Comparison of ENCODE assay signal across 30 cellular contexts in genomic region chr6:38796850-38797249, GRCh38.
DNase-seq lines count a peak whose midpoint lies in the region; ATAC-seq lines count a peak whose summit lies in the region.
"Had no signal": no experiment of that assay in that cellular context is flagged by ENCODE, and none has a peak within 500 bp of the region (broad histone marks: within the 10 kb centered on the region; RNA-seq: fewer than 3 reads in every experiment).

No MANE protein-coding gene starts in this region.

- no peak overlapping the region for H3K27ac ChIP-seq in SJCRH30
- H3K27ac ChIP-seq: cardiac muscle cell, neutrophil, psoas muscle, suprapubic skin had no signal

- DNase-seq in COLO668 (lab: John Stamatoyannopoulos, UW; ENCODE audit: unreplicated experiment) = peak; percentile 12
- DNase-seq in SJCRH30 = peak; percentile 9 to 30
- DNase-seq in left kidney (ENCODE audit: low read depth, low spot score) = peak; percentile 3
- DNase-seq in renal cortical epithelial cell (ENCODE audit: low read depth) = peak; percentile 72
- DNase-seq in MG63 = no peak
- no peak for DNase-seq in NCI-H1417 treated with DMSO at 0.1 percent for 48 hours (lab: John Stamatoyannopoulos, UW)
- DNase-seq: ACHN; activated B cell treated with CpG ODN at 0.5 μM for 24 hours; activated CD4-positive, alpha-beta T cell treated with anti-CD3 and anti-CD28 coated beads, Interleukin-2, amount 10 ng/mL, durations not matched to agents 7 days and 5 days; activated effector memory CD4-positive, alpha-beta T cell treated with anti-CD3 and anti-CD28 coated beads, Interleukin-2, amount 50 U/mL, for 16 hours; activated naive CD8-positive, alpha-beta T cell treated with anti-CD3 and anti-CD28 coated beads, Interleukin-2, amount 10 ng/mL, durations not matched to agents 7 days and 5 days; activated T-cell treated with anti-CD3 and anti-CD28 coated beads, Interleukin-2, amount 50 U/mL, for 24 hours; aorta; DMS79; effector CD8-positive, alpha-beta T cell; NCI-H1048; NCI-H1694 treated with DMSO at 0.1 percent for 48 hours; NCI-H446 treated with DMSO at 0.1 percent for 48 hours; NCI-H774; psoas muscle; SHP77 treated with DMSO at 0.1 percent for 48 hours; stimulated activated naive B cell treated with anti-CD40 and anti-IgM and Interleukin-4, amounts not matched to agents 10 μg/mL and 1 μg/mL and 100 μg/mL, for 72 hours; T-helper 9 cell had no signal

- ATAC-seq in HG02678 (IDR thresholded peaks at IDR 0.05; ENCODE audit: unreplicated experiment) (no peak), GM19463 (IDR thresholded peaks at IDR 0.05; ENCODE audit: unreplicated experiment) (no peak)
- ATAC-seq: left lobe of liver; psoas muscle; stimulated activated naive B cell treated with anti-CD40 and anti-IgM and Interleukin-4, amounts not matched to agents 10 μg/mL and 1 μg/mL and 100 μg/mL, for 72 hours had no signal

- H3K9me3 ChIP-seq in SJCRH30 (replicated peaks) (no peaks in the 10 kb centered on the region), MG63 (no peaks in the 10 kb centered on the region)
- H3K9me3 ChIP-seq: HAP-1, neutrophil, psoas muscle, suprapubic skin had no signal

- H3K27me3 ChIP-seq in SJCRH30 = no peaks in the 10 kb centered on the region; the same call in none of the 2 replicates
- peaks cover 39% of the 10 kb centered on the region for H3K27me3 ChIP-seq in MG63
- H3K27me3 ChIP-seq: cardiac muscle cell had no signal

- H3K36me3 ChIP-seq in SJCRH30 (no peaks in the 10 kb centered on the region), MG63 (no peaks in the 10 kb centered on the region)
- H3K36me3 ChIP-seq: cardiac muscle cell, HAP-1, neutrophil, suprapubic skin had no signal

- H3K4me3 ChIP-seq in SJCRH30 = no peak overlapping the region
- no peak overlapping the region for H3K4me3 ChIP-seq in MG63
- H3K4me3 ChIP-seq: cardiac muscle cell, HAP-1, psoas muscle, suprapubic skin had no signal

- peaks cover 6% of the 10 kb centered on the region for H3K4me1 ChIP-seq in SJCRH30
- H3K4me1 ChIP-seq: HAP-1, psoas muscle, suprapubic skin had no signal

Comparison
In these comparisons a context has a peak if more than half of its experiments do, and no peak if none do; other contexts are left out.
1. DNase-seq: peak in COLO668 (single experiment), SJCRH30 (2 of 2), left kidney (single experiment) and renal cortical epithelial cell (single experiment); none in MG63 (single experiment) and NCI-H1417 treated with DMSO at 0.1 percent for 48 hours (single experiment).